Comparison of ENCODE assay signal across 21 cellular contexts in genomic region chr2:150041721-150042450, GRCh38.
DNase-seq lines count a peak whose midpoint lies in the region; ATAC-seq and TF ChIP-seq lines count a peak whose summit lies in the region.
"Had no signal": no experiment of that assay in that cellular context is flagged by ENCODE, and none has a peak within 500 bp of the region (broad histone marks: within the 10 kb centered on the region; RNA-seq: fewer than 3 reads in every experiment).

No MANE protein-coding gene starts in this region.

- H3K4me2 ChIP-seq in fibroblast of lung (ENCODE audit: extremely low read depth, insufficient read depth, low read length): no peak overlapping the region
- H3K4me2 ChIP-seq: BLaER1, KMS-11 had no signal

- H3K4me3 Mint-ChIP-seq in nephron: no peak overlapping the region
- H3K4me3 Mint-ChIP-seq: neural crest cell had no signal

- peaks cover 2% of the 10 kb centered on the region for H3K9me3 Mint-ChIP-seq in nephron
- H3K9me3 Mint-ChIP-seq: activated T-helper 2 cell treated with anti-CD3 and anti-CD28 coated beads, Interferon-gamma antibody, Interleukin-2, Interleukin-4, amounts not matched to agents 10 μg/mL and 5 μg/mL and 100 μg/mL, durations not matched to agents 14 hours and 24 hours and 36 hours had no signal

- DNase-seq in Daoy (ENCODE audit: low read depth) (peak; percentile 27), RKO (ENCODE audit: low spot score) (peak; percentile 50), fibroblast of lung (ENCODE audit: low read depth in 2 of 2) (peak; percentile 71 to 80), H4 (ENCODE audit: low spot score) (no peak), DMS153 (lab: John Stamatoyannopoulos, UW) (no peak), NOMO-1 (lab: John Stamatoyannopoulos, UW; ENCODE audit: unreplicated experiment in 2 of 2) (no peak)
- DNase-seq: activated CD8-positive, alpha-beta memory T cell treated with anti-CD3 and anti-CD28 coated beads, Interleukin-2, amount 50 U/mL, for 4 hours; caudate nucleus; dorsolateral prefrontal cortex; NCI-H1092; NCI-H1930; NCI-H226; NCI-H774; SHP77 treated with DMSO at 0.1 percent for 48 hours had no signal

- H3K27me3 Mint-ChIP-seq in nephron (ENCODE audit: low read depth): no peaks in the 10 kb centered on the region

- no peaks in the 10 kb centered on the region for H3K79me2 ChIP-seq in fibroblast of lung (ENCODE audit: control insufficient read depth, insufficient read depth, low read length)

- peaks cover 23% of the 10 kb centered on the region for H3K4me1 Mint-ChIP-seq in nephron

- no peak for TF ChIP-seq CTCF in fibroblast of lung (conservative IDR thresholded peaks at IDR 0.05 in 1 of 2, IDR thresholded peaks at IDR 0.05 in 1 of 2; ENCODE audit: low read depth in 1 of 2, low read length in 2 of 2)
- no peak for TF ChIP-seq CTCF in nephron (IDR thresholded peaks at IDR 0.05; ENCODE audit: unreplicated experiment in 3 of 3)

- H3K9me3 ChIP-seq in fibroblast of lung (ENCODE audit: control insufficient read depth, insufficient read depth, low read depth, low read length): no peaks in the 10 kb centered on the region
- H3K9me3 ChIP-seq: A549, BLaER1 had no signal

- no peaks in the 10 kb centered on the region for H4K20me1 ChIP-seq in fibroblast of lung (ENCODE audit: control insufficient read depth, extremely low read depth, insufficient read depth, low read length)
- H4K20me1 ChIP-seq: BLaER1 had no signal

- TF ChIP-seq POLR2A in GM18505 (IDR thresholded peaks at IDR 0.05; ENCODE audit: borderline replicate concordance, extremely low read depth, insufficient read depth, insufficient read length): no peak

- H3K4me1 ChIP-seq in fibroblast of lung (ENCODE audit: control insufficient read depth, extremely low read depth, insufficient read depth, low read length): no peaks in the 10 kb centered on the region
- H3K4me1 ChIP-seq: BLaER1 had no signal

- no peak for ATAC-seq in GM18505 (IDR thresholded peaks at IDR 0.05; ENCODE audit: unreplicated experiment)

- no peak overlapping the region for H3K27ac ChIP-seq in fibroblast of lung (ENCODE audit: insufficient read depth, low read length)
- H3K27ac ChIP-seq: A549, BLaER1, dorsolateral prefrontal cortex, KMS-11 had no signal

- H3K36me3 Mint-ChIP-seq in nephron (ENCODE audit: low read depth): no peaks in the 10 kb centered on the region

- H3K4me3 ChIP-seq in fibroblast of lung (replicated peaks in 1 of 4; ENCODE audit: control extremely low read depth in 1 of 4, insufficient read depth in 1 of 4, low read depth in 3 of 4, low read length in 4 of 4): no peak overlapping the region
- H3K4me3 ChIP-seq: A549, BLaER1, dorsolateral prefrontal cortex had no signal

- peak overlapping the region; percentile 41 to 52 (median 43) for H3K27ac Mint-ChIP-seq in nephron
- H3K27ac Mint-ChIP-seq: activated T-helper 2 cell treated with anti-CD3 and anti-CD28 coated beads, Interferon-gamma antibody, Interleukin-2, Interleukin-4, amounts not matched to agents 10 μg/mL and 5 μg/mL and 100 μg/mL, durations not matched to agents 14 hours and 24 hours and 36 hours had no signal

- H3K27me3 ChIP-seq in fibroblast of lung (ENCODE audit: control insufficient read depth, insufficient read depth, low read length): no peaks in the 10 kb centered on the region
- H3K27me3 ChIP-seq: BLaER1 had no signal

- no peak overlapping the region for H2AFZ ChIP-seq in fibroblast of lung (ENCODE audit: low read length)

- no peak overlapping the region for H3K9ac ChIP-seq in fibroblast of lung (ENCODE audit: insufficient read depth, low read length)
- H3K9ac ChIP-seq: BLaER1, KMS-11 had no signal

- H3K36me3 ChIP-seq in fibroblast of lung (ENCODE audit: control insufficient read depth, insufficient read depth, low read length): no peaks in the 10 kb centered on the region
- H3K36me3 ChIP-seq: BLaER1 had no signal

Comparison
In these comparisons a context has a peak if more than half of its experiments do, and no peak if none do; other contexts are left out.
1. DNase-seq: peak in Daoy (single experiment), RKO (single experiment) and fibroblast of lung (2 of 2); none in H4 (single experiment), DMS153 (single experiment) and NOMO-1 (0 of 2).